ENCODE assay signal across 22 cellular contexts in genomic region chr2:233369462-233369861, GRCh38. TPM values are rescaled to one million over a fixed set of nuclear protein-coding genes. Genes with fewer than 3 reads are reported as not detected.
DNase-seq lines count a peak whose midpoint lies in the region; ATAC-seq and TF ChIP-seq lines count a peak whose summit lies in the region.
"Had no signal": no experiment of that assay in that cellular context is flagged by ENCODE, and none has a peak within 500 bp of the region (broad histone marks: within the 10 kb centered on the region; RNA-seq: fewer than 3 reads in every experiment).

No MANE protein-coding gene starts in this region.

- no peak overlapping the region for H3K27ac ChIP-seq in CD4-positive, CD25-positive, alpha-beta regulatory T cell (ENCODE audit: insufficient read depth, low read length, poor library complexity, severe bottlenecking)
- no peak overlapping the region for H3K27ac ChIP-seq in upper lobe of right lung
- H3K27ac ChIP-seq: gastroesophageal sphincter had no signal

- no peak overlapping the region for H3K4me3 Mint-ChIP-seq in CD4-positive, CD25-positive, alpha-beta regulatory T cell
- H3K4me3 Mint-ChIP-seq in IgD-negative memory B cell (peak overlapping the region in 2 of 4 donors; percentile 12 to 35), memory B cell (no peak overlapping the region)
- H3K4me3 Mint-ChIP-seq in stimulated activated effector memory CD8-positive, alpha-beta T cell treated with anti-CD3 and anti-CD28 coated beads, Interleukin-12 subunit alpha, Interleukin-12 subunit beta, amount 100 ng/mL, for 72 hours = no peak overlapping the region
- H3K4me3 Mint-ChIP-seq: type B pancreatic cell had no signal

- H3K9me3 ChIP-seq in CD4-positive, CD25-positive, alpha-beta regulatory T cell (ENCODE audit: control insufficient read depth in 2 of 2, low read length in 2 of 2) = no peaks in the 10 kb centered on the region
- no peaks in the 10 kb centered on the region for H3K9me3 ChIP-seq in upper lobe of right lung
- H3K9me3 ChIP-seq: gastroesophageal sphincter had no signal

- intact Hi-C loops in upper lobe of right lung (cut with DNase I) = no loop called here

- peak overlapping the region in 2 of 3 donors; percentile 68 to 69 for H3K27ac Mint-ChIP-seq in CD4-positive, CD25-positive, alpha-beta regulatory T cell
- H3K27ac Mint-ChIP-seq in IgD-negative memory B cell = peak overlapping the region in 2 of 3 donors; percentile 4 to 73
- peak overlapping the region; percentile 19 for H3K27ac Mint-ChIP-seq in memory B cell
- H3K27ac Mint-ChIP-seq in stimulated activated effector memory CD8-positive, alpha-beta T cell treated with anti-CD3 and anti-CD28 coated beads, Interleukin-12 subunit alpha, Interleukin-12 subunit beta, amount 100 ng/mL, for 72 hours = peak overlapping the region; percentile 61
- H3K27ac Mint-ChIP-seq: type B pancreatic cell had no signal

- no peak overlapping the region for H3K4me3 ChIP-seq in CD4-positive, CD25-positive, alpha-beta regulatory T cell (ENCODE audit: low read depth, low read length)
- no peak overlapping the region for H3K4me3 ChIP-seq in upper lobe of right lung
- H3K4me3 ChIP-seq: gastroesophageal sphincter had no signal

- no peaks in the 10 kb centered on the region for H3K4me1 ChIP-seq in CD4-positive, CD25-positive, alpha-beta regulatory T cell (ENCODE audit: control insufficient read depth, insufficient read depth, low read length, poor library complexity, severe bottlenecking)
- H3K4me1 ChIP-seq in upper lobe of right lung = peaks cover 15% of the 10 kb centered on the region

- DNase-seq in CD4-positive, CD25-positive, alpha-beta regulatory T cell = no peak
- no peak for DNase-seq in memory B cell (ENCODE audit: low spot score in 2 of 2)
- no peak for DNase-seq in stimulated activated effector memory CD8-positive, alpha-beta T cell treated with anti-CD3 and anti-CD28 coated beads, Interleukin-12 subunit alpha, Interleukin-12 subunit beta, amount 100 ng/mL, for 72 hours (ENCODE audit: low spot score in 2 of 2)
- DNase-seq in NCI-H1048 (lab: John Stamatoyannopoulos, UW) = no peak
- no peak for DNase-seq in upper lobe of right lung
- DNase-seq: activated CD4-positive, alpha-beta T cell treated with anti-CD3 and anti-CD28 coated beads, Interleukin-2, amount 50 U/mL, for 4 hours; activated CD4-positive, CD25-positive, alpha-beta regulatory T cell; activated CD8-positive, alpha-beta memory T cell treated with anti-CD3 and anti-CD28 coated beads, Interleukin-2, amount 50 U/mL, for 4 hours; activated effector memory CD4-positive, alpha-beta T cell treated with Interleukin-2 at 50 U/mL for 16 hours; central memory CD4-positive, alpha-beta T cell; GOT3; hippocampal formation; mesenchymal stem cell; NCI-H1694; NCI-H2171; NCI-H510A treated with DMSO at 0.1 percent for 48 hours; small intestine; SW 1271 had no signal

- H3K36me3 ChIP-seq in CD4-positive, CD25-positive, alpha-beta regulatory T cell (ENCODE audit: control insufficient read depth, insufficient read depth, low read length) = peaks cover 8% of the 10 kb centered on the region
- H3K36me3 ChIP-seq in upper lobe of right lung = no peaks in the 10 kb centered on the region

- no peak for ATAC-seq in CD4-positive, CD25-positive, alpha-beta regulatory T cell (ENCODE audit: low read depth in 2 of 2)
- no peak for ATAC-seq in memory B cell (ENCODE audit: low read depth)
- ATAC-seq in stimulated activated effector memory CD8-positive, alpha-beta T cell treated with anti-CD3 and anti-CD28 coated beads, Interleukin-12 subunit alpha, Interleukin-12 subunit beta, amount 100 ng/mL, for 72 hours = no peak
- no peak for ATAC-seq in GM18505 (IDR thresholded peaks at IDR 0.05; ENCODE audit: unreplicated experiment)
- ATAC-seq in upper lobe of right lung = no peak
- ATAC-seq: gastroesophageal sphincter had no signal

- TF ChIP-seq CTCF in upper lobe of right lung (IDR thresholded peaks at IDR 0.05) = no peak

- no peaks in the 10 kb centered on the region for H3K27me3 ChIP-seq in CD4-positive, CD25-positive, alpha-beta regulatory T cell (ENCODE audit: control insufficient read depth, insufficient read depth, low read length)
- no peaks in the 10 kb centered on the region for H3K27me3 ChIP-seq in upper lobe of right lung
- H3K27me3 ChIP-seq: gastroesophageal sphincter had no signal

- H3K36me3 Mint-ChIP-seq in CD4-positive, CD25-positive, alpha-beta regulatory T cell = peaks cover 31% of the 10 kb centered on the region
- H3K36me3 Mint-ChIP-seq in IgD-negative memory B cell (peaks cover 8% of the 10 kb centered on the region), memory B cell (peaks cover 12% of the 10 kb centered on the region)
- peaks cover 43% of the 10 kb centered on the region for H3K36me3 Mint-ChIP-seq in stimulated activated effector memory CD8-positive, alpha-beta T cell treated with anti-CD3 and anti-CD28 coated beads, Interleukin-12 subunit alpha, Interleukin-12 subunit beta, amount 100 ng/mL, for 72 hours

- peaks cover 20 to 43% (median 33%) of the 10 kb centered on the region in 4 donors for H3K4me1 Mint-ChIP-seq in CD4-positive, CD25-positive, alpha-beta regulatory T cell
- H3K4me1 Mint-ChIP-seq in IgD-negative memory B cell (peaks cover 38 to 52% (median 41%) of the 10 kb centered on the region in 3 donors), memory B cell (peaks cover 37% of the 10 kb centered on the region)
- peaks cover 57% of the 10 kb centered on the region for H3K4me1 Mint-ChIP-seq in stimulated activated effector memory CD8-positive, alpha-beta T cell treated with anti-CD3 and anti-CD28 coated beads, Interleukin-12 subunit alpha, Interleukin-12 subunit beta, amount 100 ng/mL, for 72 hours

- no peaks in the 10 kb centered on the region for H3K27me3 Mint-ChIP-seq in CD4-positive, CD25-positive, alpha-beta regulatory T cell
- no peaks in the 10 kb centered on the region for H3K27me3 Mint-ChIP-seq in IgD-negative memory B cell
- H3K27me3 Mint-ChIP-seq in memory B cell = no peaks in the 10 kb centered on the region
- H3K27me3 Mint-ChIP-seq: type B pancreatic cell had no signal

- no peak for TF ChIP-seq POLR2A in GM18505 (IDR thresholded peaks at IDR 0.05; ENCODE audit: borderline replicate concordance, extremely low read depth, insufficient read depth, insufficient read length)

- peaks cover 0 to 2% (median 0%) of the 10 kb centered on the region in 7 donors for H3K9me3 Mint-ChIP-seq in CD4-positive, CD25-positive, alpha-beta regulatory T cell
- peaks cover 0 to 3% (median under 1%) of the 10 kb centered on the region in 3 donors for H3K9me3 Mint-ChIP-seq in IgD-negative memory B cell
- H3K9me3 Mint-ChIP-seq in memory B cell = peaks cover under 1% of the 10 kb centered on the region
- no peaks in the 10 kb centered on the region for H3K9me3 Mint-ChIP-seq in stimulated activated effector memory CD8-positive, alpha-beta T cell treated with anti-CD3 and anti-CD28 coated beads, Interleukin-12 subunit alpha, Interleukin-12 subunit beta, amount 100 ng/mL, for 72 hours

RNA-seq across cellular contexts. Expression of gene DGKD, which starts 15.2 kb away (rescaled TPM):
- total RNA-seq in CD4-positive, CD25-positive, alpha-beta regulatory T cell = 161 TPM
- 10 to 100 TPM; 11.3 to 12.7 (median 11.4) TPM for polyA plus RNA-seq in CD4-positive, CD25-positive, alpha-beta regulatory T cell
- 44.9 TPM for polyA plus RNA-seq in IgD-negative memory B cell
- total RNA-seq in upper lobe of right lung = 86.7 TPM
